34 cellular contexts compared by ENCODE assay signal in the genomic region with DNA sequence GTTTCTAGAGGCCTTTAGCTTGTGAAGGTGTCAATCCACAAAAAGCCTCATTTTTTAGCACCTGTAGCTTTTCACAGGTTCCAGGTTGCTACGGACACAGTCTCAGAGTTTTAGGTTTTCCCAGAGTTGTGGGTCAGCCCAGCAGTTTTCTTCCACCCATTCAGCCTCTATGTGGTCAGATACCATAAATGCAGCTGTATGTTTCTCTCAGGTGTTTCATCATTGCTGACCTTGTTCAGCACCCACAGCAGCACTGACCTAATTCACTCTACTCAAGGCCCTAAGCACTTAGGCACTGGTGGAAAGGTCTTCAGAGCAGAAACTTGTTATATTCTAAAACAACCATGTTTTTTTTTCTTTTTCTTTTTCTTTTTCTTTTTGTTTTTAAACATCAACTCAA. TPM values are rescaled to one million over a fixed set of nuclear protein-coding genes. Genes with fewer than 3 reads are reported as not detected.
"Had no signal": no experiment of that assay in that cellular context is flagged by ENCODE, and none has a peak within 500 bp of the region (broad histone marks: within the 10 kb centered on the region; RNA-seq: fewer than 3 reads in every experiment).

No MANE protein-coding gene starts in this region.

- H3K36me3 ChIP-seq: breast epithelium, cardiac muscle cell, colonic mucosa, esophagus squamous epithelium, gastroesophageal sphincter had no signal

- H3K4me1 ChIP-seq: breast epithelium, colonic mucosa, esophagus squamous epithelium, gastroesophageal sphincter had no signal

- H3K4me3 ChIP-seq: breast epithelium, cardiac muscle cell, colonic mucosa, esophagus squamous epithelium, gastroesophageal sphincter had no signal

- DNase-seq: activated CD4-positive, alpha-beta memory T cell treated with anti-CD3 and anti-CD28 coated beads, Interleukin-2, amount 10 ng/mL, durations not matched to agents 7 days and 5 days; activated CD4-positive, alpha-beta T cell treated with anti-CD3 and anti-CD28 coated beads for 1 hour; activated CD4-positive, alpha-beta T cell treated with anti-CD3 and anti-CD28 coated beads for 4 hours; activated CD4-positive, alpha-beta T cell treated with anti-CD3 and anti-CD28 coated beads, Interleukin-2, amount 10 ng/mL, durations not matched to agents 7 days and 5 days; activated CD4-positive, alpha-beta T cell treated with anti-CD3 and anti-CD28 coated beads, Interleukin-2, amount 50 U/mL, for 4 hours; activated CD4-positive, CD25-positive, alpha-beta regulatory T cell; activated CD8-positive, alpha-beta memory T cell treated with anti-CD3 and anti-CD28 coated beads, Interleukin-2, amount 50 U/mL, for 48 hours; activated gamma-delta T cell treated with Interleukin-2 at 50 U/mL for 16 hours; activated naive CD4-positive, alpha-beta T cell treated with anti-CD3 and anti-CD28 coated beads, Interleukin-2, amount 50 U/mL, for 16 hours; activated naive CD4-positive, alpha-beta T cell treated with Interleukin-2 at 50 U/mL for 16 hours; activated T-cell treated with anti-CD3 and anti-CD28 coated beads for 4 hours; activated T-cell treated with anti-CD3 and anti-CD28 coated beads, Interleukin-2, amount 50 U/mL, for 24 hours; activated T-cell treated with anti-CD3 and anti-CD28 coated beads, Interleukin-2, amount 50 U/mL, for 72 hours; amygdala; aorta; central memory CD4-positive, alpha-beta T cell; cerebellar nuclear complex; colonic mucosa; effector CD8-positive, alpha-beta T cell; esophagus squamous epithelium; foreskin melanocyte; T-helper 2 cell had no signal

- ATAC-seq: activated T-cell treated with anti-CD3 and anti-CD28 coated beads, Interleukin-2, amount 50 U/mL, for 72 hours; gastroesophageal sphincter had no signal

- FAIRE-seq: endometrium, endothelial cell of umbilical vein had no signal

- H3K9me3 ChIP-seq: colonic mucosa had no signal

- H3K27me3 ChIP-seq: breast epithelium, cardiac muscle cell, colonic mucosa had no signal

- H3K27ac ChIP-seq: breast epithelium, cardiac muscle cell, colonic mucosa, epithelial cell of prostate, esophagus squamous epithelium, gastroesophageal sphincter had no signal

RNA-seq across cellular contexts. Expression of a gene that starts 15.0 kb away (rescaled TPM):
- total RNA-seq: activated CD4-positive, alpha-beta memory T cell treated with anti-CD3 and anti-CD28 coated beads, Interleukin-2, amount 10 ng/mL, durations not matched to agents 7 days and 5 days; activated CD4-positive, alpha-beta T cell treated with anti-CD3 and anti-CD28 coated beads, Interleukin-2, amount 10 ng/mL, durations not matched to agents 7 days and 5 days; activated T-cell treated with anti-CD3 and anti-CD28 coated beads, Interleukin-2, amount 50 U/mL, for 72 hours; aorta; breast epithelium; cardiac muscle cell; dermis microvascular lymphatic vessel endothelial cell; endothelial cell of umbilical vein; esophagus squamous epithelium; fibroblast of lung; fibroblast of villous mesenchyme; gastroesophageal sphincter; glomerular endothelial cell; T-helper 1 cell treated with Interleukin-12 subunit alpha and Interleukin-12 subunit beta and Interleukin-4 antibody, amounts not matched to agents 30 ng/mL and 1 ng/mL, for 36 hours had no signal
- polyA plus RNA-seq: aorta, cardiac muscle cell, endothelial cell of umbilical vein, esophagus, fibroblast of lung had no signal
